In genomic region chr7:13092708-13093005, GRCh38 we compare ENCODE assay signal across 1 cellular context.
TF ChIP-seq lines count a peak whose summit lies in the region.

No MANE protein-coding gene starts in this region.

TF ChIP-seq in IMR-90, 13 proteins besides CTCF, POLR2A, EP300 and RAD21 (continued from another document):
- no peak for TF ChIP-seq USF2 (IDR thresholded peaks at IDR 0.05; ENCODE audit: low read depth, low read length)
- TF ChIP-seq RFX5 (IDR thresholded peaks at IDR 0.05; ENCODE audit: low read depth, low read length), result no peak
- TF ChIP-seq NFE2L2 (IDR thresholded peaks at IDR 0.05; ENCODE audit: low read depth, low read length), result no peak
- no peak for TF ChIP-seq MAFK (IDR thresholded peaks at IDR 0.05; ENCODE audit: low read depth, low read length)
- no peak for TF ChIP-seq ELK1 (IDR thresholded peaks at IDR 0.05; ENCODE audit: borderline replicate concordance, low read depth, low read length)
- TF ChIP-seq RCOR1 (IDR thresholded peaks at IDR 0.05; ENCODE audit: insufficient replicate concordance, low read length), result no peak
- TF ChIP-seq MAZ (IDR thresholded peaks at IDR 0.05; ENCODE audit: borderline replicate concordance, low read depth, low read length), result no peak
